8 cellular contexts compared by ENCODE assay signal in the genomic region with DNA sequence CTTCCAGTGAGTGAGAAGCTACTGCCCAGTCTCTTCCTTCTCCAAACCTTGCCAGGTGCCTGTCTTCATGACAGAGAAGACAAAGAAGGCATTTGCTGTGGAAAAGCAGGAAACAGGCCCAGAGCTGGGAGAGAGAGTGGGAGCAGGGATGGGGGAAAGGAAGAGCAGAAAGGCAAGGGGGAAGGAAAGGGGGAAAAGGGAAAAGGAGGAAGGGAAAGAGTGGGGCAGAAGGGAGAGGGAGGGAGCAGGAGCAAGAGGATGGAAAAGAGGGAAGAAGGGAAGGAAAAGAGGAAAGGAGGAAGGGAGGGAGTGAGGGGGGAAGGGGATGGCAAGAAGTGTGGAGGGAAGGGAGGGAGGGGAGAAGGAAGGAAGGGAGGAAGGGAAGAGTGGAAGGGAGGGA.
"Had no signal": no experiment of that assay in that cellular context is flagged by ENCODE, and none has a peak within 500 bp of the region (broad histone marks: within the 10 kb centered on the region; RNA-seq: fewer than 3 reads in every experiment).

No MANE protein-coding gene starts in this region.

- H3K4me3 ChIP-seq: GM12878 had no signal

- DNase-seq: GDM1, GF-D8 had no signal

- FAIRE-seq: G401.6, GM12878, GM12891, GM12892, GM18507, GM19239 had no signal
